ENCODE assay signal across 1 cellular context in the genomic region with DNA sequence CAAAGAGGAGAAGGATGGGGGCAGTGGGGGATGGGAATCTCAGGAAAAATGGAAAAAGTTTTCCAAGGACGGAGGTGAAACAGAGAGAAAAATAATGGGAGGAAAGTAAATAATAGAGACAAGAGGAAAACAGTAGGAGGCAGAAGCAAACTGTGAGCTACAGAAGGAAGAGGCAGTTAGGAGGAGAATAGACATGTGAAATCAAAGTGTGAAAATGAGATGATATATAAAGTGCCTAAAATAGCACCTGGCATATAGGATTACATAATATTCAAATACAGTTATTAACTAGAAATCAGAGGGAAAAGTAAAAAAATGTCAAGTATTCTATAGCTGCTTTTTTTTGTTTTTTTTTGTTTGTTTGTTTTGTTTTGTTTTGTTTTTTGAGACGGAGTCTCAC.
A peak's percentile ranks its signal among the peaks of the same experiment; 100 is the strongest.
TF ChIP-seq lines count a peak whose summit lies in the region.

No MANE protein-coding gene starts in this region.

TF ChIP-seq in GM12878, 131 proteins besides CTCF, POLR2A, EP300 and RAD21:
- TF ChIP-seq POLR2AphosphoS5 (IDR thresholded peaks at IDR 0.05; ENCODE audit: low read length), result no peak
- TF ChIP-seq DPF2 (IDR thresholded peaks at IDR 0.05), result no peak
- no peak for TF ChIP-seq EGR1 (IDR thresholded peaks at IDR 0.05; ENCODE audit: borderline replicate concordance in 1 of 2, low read depth in 2 of 2, low read length in 2 of 2)
- no peak for TF ChIP-seq SMAD1 (IDR thresholded peaks at IDR 0.05; ENCODE audit: low read depth, partially characterized antibody)
- TF ChIP-seq, protein P1, sequence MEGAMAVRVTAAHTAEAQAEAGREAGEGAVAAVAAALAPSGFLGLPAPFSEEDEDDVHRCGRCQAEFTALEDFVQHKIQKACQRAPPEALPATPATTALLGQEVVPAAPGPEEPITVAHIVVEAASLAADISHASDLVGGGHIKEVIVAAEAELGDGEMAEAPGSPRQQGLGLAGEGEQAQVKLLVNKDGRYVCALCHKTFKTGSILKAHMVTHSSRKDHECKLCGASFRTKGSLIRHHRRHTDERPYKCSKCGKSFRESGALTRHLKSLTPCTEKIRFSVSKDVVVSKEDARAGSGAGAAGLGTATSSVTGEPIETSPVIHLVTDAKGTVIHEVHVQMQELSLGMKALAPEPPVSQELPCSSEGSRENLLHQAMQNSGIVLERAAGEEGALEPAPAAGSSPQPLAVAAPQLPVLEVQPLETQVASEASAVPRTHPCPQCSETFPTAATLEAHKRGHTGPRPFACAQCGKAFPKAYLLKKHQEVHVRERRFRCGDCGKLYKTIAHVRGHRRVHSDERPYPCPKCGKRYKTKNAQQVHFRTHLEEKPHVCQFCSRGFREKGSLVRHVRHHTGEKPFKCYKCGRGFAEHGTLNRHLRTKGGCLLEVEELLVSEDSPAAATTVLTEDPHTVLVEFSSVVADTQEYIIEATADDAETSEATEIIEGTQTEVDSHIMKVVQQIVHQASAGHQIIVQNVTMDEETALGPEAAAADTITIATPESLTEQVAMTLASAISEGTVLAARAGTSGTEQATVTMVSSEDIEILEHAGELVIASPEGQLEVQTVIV (IDR thresholded peaks at IDR 0.05; ENCODE audit: borderline replicate concordance, partially characterized antibody), result no peak
- peak; percentile 74 for TF ChIP-seq ATF7 (IDR thresholded peaks at IDR 0.05; ENCODE audit: low read depth)
- peak; percentile 73 for TF ChIP-seq MEF2B (IDR thresholded peaks at IDR 0.05; ENCODE audit: partially characterized antibody, poor library complexity, severe bottlenecking)
- no peak for TF ChIP-seq ZBED1 (IDR thresholded peaks at IDR 0.05; ENCODE audit: borderline replicate concordance)
- no peak for TF ChIP-seq PAX5 (IDR thresholded peaks at IDR 0.05; ENCODE audit: borderline replicate concordance, low read depth, low read length)
- TF ChIP-seq, protein P2, sequence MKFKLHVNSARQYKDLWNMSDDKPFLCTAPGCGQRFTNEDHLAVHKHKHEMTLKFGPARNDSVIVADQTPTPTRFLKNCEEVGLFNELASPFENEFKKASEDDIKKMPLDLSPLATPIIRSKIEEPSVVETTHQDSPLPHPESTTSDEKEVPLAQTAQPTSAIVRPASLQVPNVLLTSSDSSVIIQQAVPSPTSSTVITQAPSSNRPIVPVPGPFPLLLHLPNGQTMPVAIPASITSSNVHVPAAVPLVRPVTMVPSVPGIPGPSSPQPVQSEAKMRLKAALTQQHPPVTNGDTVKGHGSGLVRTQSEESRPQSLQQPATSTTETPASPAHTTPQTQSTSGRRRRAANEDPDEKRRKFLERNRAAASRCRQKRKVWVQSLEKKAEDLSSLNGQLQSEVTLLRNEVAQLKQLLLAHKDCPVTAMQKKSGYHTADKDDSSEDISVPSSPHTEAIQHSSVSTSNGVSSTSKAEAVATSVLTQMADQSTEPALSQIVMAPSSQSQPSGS (IDR thresholded peaks at IDR 0.05; ENCODE audit: low read length), result no peak
- TF ChIP-seq BMI1 (IDR thresholded peaks at IDR 0.05; ENCODE audit: borderline replicate concordance), result no peak
- no peak for TF ChIP-seq SMAD5 (IDR thresholded peaks at IDR 0.05; ENCODE audit: low read depth)
- 0 out of 2 replicates have a peak, but pooled peaks have one; percentile 15 for TF ChIP-seq MTA2 (IDR thresholded peaks at IDR 0.05; ENCODE audit: low read depth)
- TF ChIP-seq IKZF2 (IDR thresholded peaks at IDR 0.05), result peak; percentile 31 to 55; a peak in 2 of 4 replicates
